1 cellular context compared by ENCODE assay signal in genomic region chr10:47705698-47706414, GRCh38.
A peak's percentile ranks its signal among the peaks of the same experiment; 100 is the strongest.
TF ChIP-seq lines count a peak whose summit lies in the region.

No MANE protein-coding gene starts in this region.

TF ChIP-seq in HepG2, 621 proteins besides CTCF, POLR2A, EP300 and RAD21 (continued from another document):
- peak; percentile 55 for TF ChIP-seq ZNF687 (CRISPR knock-in tag; IDR thresholded peaks at IDR 0.05)
